23 cellular contexts compared by ENCODE assay signal in genomic region chr6:54654376-54654775, GRCh38.
"Had no signal": no experiment of that assay in that cellular context is flagged by ENCODE, and none has a peak within 500 bp of the region (broad histone marks: within the 10 kb centered on the region; RNA-seq: fewer than 3 reads in every experiment).

No MANE protein-coding gene starts in this region.

- H3K9me3 Mint-ChIP-seq: activated T-cell treated with anti-CD3 and anti-CD28 coated beads, Interleukin-2, amount 50 U/mL, for 24 hours; activated T-helper 1 cell treated with anti-CD3 and anti-CD28 coated beads, Interleukin-12 subunit alpha, Interleukin-12 subunit beta, Interleukin-2, Interleukin-4 antibody, amounts not matched to agents 30 ng/mL and 10 ng/mL and 1 ng/mL, durations not matched to agents 14 hours and 24 hours and 36 hours; brain; T-helper 1 cell treated with Interleukin-12 subunit alpha and Interleukin-12 subunit beta and Interleukin-4 antibody, amounts not matched to agents 30 μg/mL and 1 μg/mL, for 36 hours had no signal

- H3K4me3 ChIP-seq: cardiac muscle cell, MG63, PC-9 had no signal

- ATAC-seq: activated CD4-positive, CD25-positive, alpha-beta regulatory T cell treated with anti-CD3 and anti-CD28 coated beads, Interleukin-2, amount 50 U/mL, for 24 hours; activated CD8-positive, alpha-beta memory T cell treated with anti-CD3 and anti-CD28 coated beads, Interleukin-2, amount 10 ng/mL, durations not matched to agents 7 days and 5 days; activated CD8-positive, alpha-beta T cell treated with anti-CD3 and anti-CD28 coated beads, Interleukin-2, amount 10 ng/mL, durations not matched to agents 7 days and 5 days had no signal

- H3K4me3 Mint-ChIP-seq: activated CD8-positive, alpha-beta memory T cell treated with anti-CD3 and anti-CD28 coated beads, Interleukin-2, amount 10 ng/mL, durations not matched to agents 7 days and 5 days; activated CD8-positive, alpha-beta T cell treated with anti-CD3 and anti-CD28 coated beads, Interleukin-2, amount 10 ng/mL, durations not matched to agents 7 days and 5 days; activated naive CD8-positive, alpha-beta T cell; activated T-cell treated with anti-CD3 and anti-CD28 coated beads, Interleukin-2, amount 50 U/mL, for 24 hours; activated T-helper 1 cell treated with anti-CD3 and anti-CD28 coated beads, Interleukin-12 subunit alpha, Interleukin-12 subunit beta, Interleukin-2, Interleukin-4 antibody, amounts not matched to agents 30 ng/mL and 10 ng/mL and 1 ng/mL, durations not matched to agents 14 hours and 24 hours and 36 hours; brain; T-helper 1 cell treated with Interleukin-12 subunit alpha and Interleukin-12 subunit beta and Interleukin-4 antibody, amounts not matched to agents 30 μg/mL and 1 μg/mL, for 36 hours had no signal

- H3K27ac Mint-ChIP-seq: activated CD8-positive, alpha-beta memory T cell treated with anti-CD3 and anti-CD28 coated beads, Interleukin-2, amount 10 ng/mL, durations not matched to agents 7 days and 5 days; activated CD8-positive, alpha-beta T cell treated with anti-CD3 and anti-CD28 coated beads, Interleukin-2, amount 10 ng/mL, durations not matched to agents 7 days and 5 days; activated naive CD8-positive, alpha-beta T cell; activated T-cell treated with anti-CD3 and anti-CD28 coated beads, Interleukin-2, amount 50 U/mL, for 24 hours; activated T-helper 1 cell treated with anti-CD3 and anti-CD28 coated beads, Interleukin-12 subunit alpha, Interleukin-12 subunit beta, Interleukin-2, Interleukin-4 antibody, amounts not matched to agents 30 ng/mL and 10 ng/mL and 1 ng/mL, durations not matched to agents 14 hours and 24 hours and 36 hours; brain; T-helper 1 cell treated with Interleukin-12 subunit alpha and Interleukin-12 subunit beta and Interleukin-4 antibody, amounts not matched to agents 30 μg/mL and 1 μg/mL, for 36 hours had no signal

- H3K27me3 Mint-ChIP-seq: activated CD8-positive, alpha-beta memory T cell treated with anti-CD3 and anti-CD28 coated beads, Interleukin-2, amount 10 ng/mL, durations not matched to agents 7 days and 5 days; activated naive CD8-positive, alpha-beta T cell; activated T-cell treated with anti-CD3 and anti-CD28 coated beads, Interleukin-2, amount 50 U/mL, for 24 hours had no signal

- H3K36me3 Mint-ChIP-seq: activated CD8-positive, alpha-beta memory T cell treated with anti-CD3 and anti-CD28 coated beads, Interleukin-2, amount 10 ng/mL, durations not matched to agents 7 days and 5 days; activated naive CD8-positive, alpha-beta T cell; brain had no signal

- H3K4me1 Mint-ChIP-seq: activated CD8-positive, alpha-beta memory T cell treated with anti-CD3 and anti-CD28 coated beads, Interleukin-2, amount 10 ng/mL, durations not matched to agents 7 days and 5 days; brain had no signal

- DNase-seq: activated CD4-positive, alpha-beta T cell treated with anti-CD3 and anti-CD28 coated beads for 4 hours; activated CD4-positive, alpha-beta T cell treated with anti-CD3 and anti-CD28 coated beads, Interleukin-2, amount 50 U/mL, for 4 hours; activated CD8-positive, alpha-beta memory T cell treated with anti-CD3 and anti-CD28 coated beads, Interleukin-2, amount 10 ng/mL, durations not matched to agents 7 days and 5 days; activated CD8-positive, alpha-beta T cell treated with anti-CD3 and anti-CD28 coated beads, Interleukin-2, amount 10 ng/mL, durations not matched to agents 7 days and 5 days; activated effector memory CD4-positive, alpha-beta T cell treated with anti-CD3 and anti-CD28 coated beads, Interleukin-2, amount 50 U/mL, for 16 hours; activated naive CD4-positive, alpha-beta T cell treated with Interleukin-2 at 50 U/mL for 16 hours; activated T-cell treated with anti-CD3 and anti-CD28 coated beads, Interleukin-2, amount 50 U/mL, for 24 hours; amygdala; MG63; MV-4-11; NCI-H1092 treated with DMSO at 0.1 percent for 48 hours; NCI-H1417 treated with DMSO at 0.1 percent for 48 hours; NCI-H1694; NCI-H2029; NCI-H2107; PC-9; SHP77 treated with DMSO at 0.1 percent for 48 hours had no signal
